19 cellular contexts compared by ENCODE assay signal in the genomic region with DNA sequence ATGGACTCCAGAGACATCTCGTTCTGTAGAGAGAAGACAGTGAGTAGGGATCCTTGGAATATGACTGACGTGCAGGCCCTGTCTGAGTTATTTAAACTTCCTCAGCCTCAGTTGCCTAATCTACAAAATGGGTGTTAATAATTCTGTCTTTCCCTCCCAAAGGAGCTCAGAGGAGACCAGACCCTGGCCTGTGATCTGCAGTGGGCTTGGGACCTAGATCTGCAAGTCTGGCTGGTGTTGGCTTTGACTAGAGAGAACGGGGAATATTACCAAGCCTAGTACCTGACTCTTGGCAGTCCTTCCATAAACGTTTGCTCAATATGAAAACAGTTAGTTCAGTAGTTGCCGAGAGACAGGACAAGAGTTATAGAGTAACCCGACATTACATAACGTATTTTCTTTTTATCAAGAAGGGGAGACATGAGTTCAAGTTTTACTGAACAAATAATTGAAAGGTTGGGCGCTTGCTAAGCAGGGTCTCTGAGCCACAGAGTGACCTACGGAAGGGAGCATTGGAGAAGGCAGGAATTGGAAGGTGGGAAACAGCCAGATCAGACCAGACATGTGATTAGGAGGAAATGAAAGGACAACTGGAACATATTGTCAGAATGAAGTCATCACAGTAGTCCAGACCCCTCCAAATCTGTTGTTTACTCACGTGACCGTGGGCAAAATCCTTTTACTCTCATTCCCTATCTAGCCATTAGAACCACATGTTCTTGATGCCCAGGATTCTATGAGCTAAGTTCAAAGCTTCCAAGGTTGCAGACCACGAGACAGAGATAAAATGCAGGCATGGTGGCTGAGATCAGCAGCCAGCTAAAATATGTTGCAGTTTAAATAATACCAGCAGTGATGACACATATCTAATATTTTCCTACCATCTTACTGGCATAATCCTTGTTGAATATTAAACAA. TPM values are rescaled to one million over a fixed set of nuclear protein-coding genes. Genes with fewer than 3 reads are reported as not detected.
DNase-seq lines count a peak whose midpoint lies in the region; ATAC-seq and TF ChIP-seq lines count a peak whose summit lies in the region.
"Had no signal": no experiment of that assay in that cellular context is flagged by ENCODE, and none has a peak within 500 bp of the region (broad histone marks: within the 10 kb centered on the region; RNA-seq: fewer than 3 reads in every experiment).

No MANE protein-coding gene starts in this region.

- WGBS in spleen, 5 donors, result 80 to 88% (median 82%) methylated on average over 12 of the region's 12 CpGs

- H3K4me1 ChIP-seq in upper lobe of right lung, result no peaks in the 10 kb centered on the region
- H3K4me1 ChIP-seq in spleen, result no peaks in the 10 kb centered on the region
- H3K4me1 ChIP-seq: prostate gland had no signal

- H3K9me3 ChIP-seq in upper lobe of right lung (no peaks in the 10 kb centered on the region), spleen (peaks cover 0 to 8% (median 0%) of the 10 kb centered on the region in 8 donors)
- H3K9me3 ChIP-seq: gastrocnemius medialis, prostate gland had no signal

- peak; percentile 69 for ATAC-seq in upper lobe of right lung
- ATAC-seq: gastrocnemius medialis had no signal

- H3K36me3 ChIP-seq in upper lobe of right lung (no peaks in the 10 kb centered on the region), spleen (no peaks in the 10 kb centered on the region)
- H3K36me3 ChIP-seq: gastrocnemius medialis, prostate gland, WERI-Rb-1 had no signal

- DNase-seq in NCI-H82 (lab: John Stamatoyannopoulos, UW), result peak; percentile 8
- no peak for DNase-seq in NCI-H82 treated with DMSO at 0.1 percent for 48 hours (lab: John Stamatoyannopoulos, UW; ENCODE audit: unreplicated experiment)
- DNase-seq in cardiac fibroblast (ENCODE audit: low read depth in 2 of 2), result peak; percentile 2 to 30
- peak; percentile 92 for DNase-seq in kidney tubule cell (ENCODE audit: low spot score)
- no peak for DNase-seq in upper lobe of right lung
- DNase-seq in spleen, result no peak
- DNase-seq in activated CD8-positive, alpha-beta memory T cell treated with anti-CD3 and anti-CD28 coated beads, Interleukin-2, amount 50 U/mL, for 4 hours, result no peak
- DNase-seq in posterior cingulate gyrus, result no peak
- DNase-seq: 8988T; activated CD8-positive, alpha-beta memory T cell treated with anti-CD3 and anti-CD28 coated beads for 24 hours; activated gamma-delta T cell treated with Interleukin-2 at 50 U/mL for 16 hours; CD8-positive, alpha-beta memory T cell; gastrocnemius medialis; GDM1; NCI-H187; NCI-H748 treated with DMSO at 0.1 percent for 48 hours; WERI-Rb-1 had no signal

- H3K4me3 ChIP-seq in cardiac fibroblast (replicated peaks in 1 of 2; ENCODE audit: low read depth in 2 of 2, low read length in 2 of 2) (no peak overlapping the region), upper lobe of right lung (no peak overlapping the region), spleen (no peak overlapping the region)
- H3K4me3 ChIP-seq: gastrocnemius medialis, prostate gland had no signal

- no peak for TF ChIP-seq POLR2A in spleen (IDR thresholded peaks at IDR 0.05)

- no peak for TF ChIP-seq CTCF in cardiac fibroblast (IDR thresholded peaks at IDR 0.05; ENCODE audit: low read depth, low read length)
- no peak for TF ChIP-seq CTCF in upper lobe of right lung (IDR thresholded peaks at IDR 0.05)
- no peak for TF ChIP-seq CTCF in spleen (IDR thresholded peaks at IDR 0.05 in 8 of 11, conservative IDR thresholded peaks at IDR 0.05 in 3 of 11)

- intact Hi-C loops in upper lobe of right lung (cut with DNase I), result no loop called here
- intact Hi-C loops in spleen (cut with DNase I; ENCODE audit: low total_unique reads), result no loop called here
- intact Hi-C loops in posterior cingulate gyrus (cut with DNase I), result no loop called here

- H3K27ac ChIP-seq in upper lobe of right lung (no peak overlapping the region), spleen (no peak overlapping the region)
- H3K27ac ChIP-seq: gastrocnemius medialis, KMS-11, prostate gland, WERI-Rb-1 had no signal

- H3K27me3 ChIP-seq in upper lobe of right lung (no peaks in the 10 kb centered on the region), spleen (replicated peaks in 1 of 7) (peaks cover 0 to 19% (median 0%) of the 10 kb centered on the region in 7 donors)
- H3K27me3 ChIP-seq: gastrocnemius medialis had no signal

RNA-seq across cellular contexts. Expression of a gene that starts 10.9 kb away (rescaled TPM):
- total RNA-seq in upper lobe of right lung (not detected), spleen (not detected)
- polyA plus RNA-seq in spleen, result not detected
- total RNA-seq: CD8-positive, alpha-beta memory T cell; prostate gland had no signal
- polyA plus RNA-seq: CD8-positive, alpha-beta memory T cell had no signal

RNA-seq across cellular contexts. Expression of a gene that starts 33.0 kb away (rescaled TPM):
- total RNA-seq in upper lobe of right lung (not detected), spleen (1 to 10 TPM in 1 of 7 donors, under 1 TPM in 1, not detected in 5; 0.39 to 1.2 TPM)
- not detected for polyA plus RNA-seq in spleen
- total RNA-seq: CD8-positive, alpha-beta memory T cell had no signal
- polyA plus RNA-seq: CD8-positive, alpha-beta memory T cell had no signal

RNA-seq across cellular contexts. Expression of a gene that starts 59.8 kb away (rescaled TPM):
- total RNA-seq in upper lobe of right lung (1.6 TPM), spleen (not detected)
- not detected for polyA plus RNA-seq in spleen
- total RNA-seq: CD8-positive, alpha-beta memory T cell; prostate gland had no signal
- polyA plus RNA-seq: CD8-positive, alpha-beta memory T cell had no signal

Comparison
In these comparisons a context has a peak if more than half of its experiments do, and no peak if none do; other contexts are left out.
1. DNase-seq: peak in NCI-H82 (single experiment), cardiac fibroblast (2 of 2) and kidney tubule cell (single experiment); none in NCI-H82 treated with DMSO at 0.1 percent for 48 hours (single experiment), upper lobe of right lung (single experiment), spleen (single experiment), activated CD8-positive, alpha-beta memory T cell treated with anti-CD3 and anti-CD28 coated beads, Interleukin-2, amount 50 U/mL, for 4 hours (single experiment) and posterior cingulate gyrus (0 of 10).